34 cellular contexts compared by ENCODE assay signal in the genomic region with DNA sequence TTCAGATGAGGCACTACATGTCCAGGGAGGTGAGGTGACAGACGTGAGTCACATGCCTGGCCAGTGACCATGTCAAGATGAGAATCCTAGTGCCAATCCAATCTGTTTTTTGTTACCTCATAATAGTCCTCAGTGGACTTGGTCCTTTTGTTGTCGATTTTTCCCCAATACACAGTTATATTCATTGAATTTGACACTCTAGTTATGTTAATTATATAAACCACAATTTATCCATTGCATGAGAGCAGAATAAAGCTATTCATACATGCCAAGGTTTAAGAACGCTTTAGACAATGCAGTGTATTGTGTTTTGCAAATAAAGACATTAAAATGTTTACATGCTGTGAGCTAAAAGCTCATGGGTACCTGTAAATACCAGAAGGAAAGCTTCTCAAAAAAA. TPM values are rescaled to one million over a fixed set of nuclear protein-coding genes. Genes with fewer than 3 reads are reported as not detected.
"Had no signal": no experiment of that assay in that cellular context is flagged by ENCODE, and none has a peak within 500 bp of the region (broad histone marks: within the 10 kb centered on the region; RNA-seq: fewer than 3 reads in every experiment).

No MANE protein-coding gene starts in this region.

- H3K27me3 ChIP-seq: body of pancreas, breast epithelium, Peyer's patch had no signal

- H3K4me3 Mint-ChIP-seq: activated CD4-positive, alpha-beta memory T cell treated with anti-CD3 and anti-CD28 coated beads, Interleukin-2, amount 10 ng/mL, durations not matched to agents 7 days and 5 days; activated CD8-positive, alpha-beta memory T cell treated with anti-CD3 and anti-CD28 coated beads, Interleukin-2, amount 10 ng/mL, durations not matched to agents 7 days and 5 days; activated naive CD8-positive, alpha-beta T cell treated with anti-CD3 and anti-CD28 coated beads for 36 hours; T-helper 1 cell treated with Interleukin-12 subunit alpha and Interleukin-12 subunit beta and Interleukin-4 antibody, amounts not matched to agents 30 μg/mL and 1 μg/mL, for 36 hours; T-helper 2 cell treated with Interferon-gamma antibody and Interleukin-4, amounts not matched to agents 5 μg/mL and 100 μg/mL, for 36 hours; WTC11 had no signal

- H3K9me3 ChIP-seq: body of pancreas, breast epithelium, Peyer's patch, SJSA1, SK-N-SH had no signal

- H3K4me1 ChIP-seq: body of pancreas, breast epithelium, Peyer's patch, SJSA1 had no signal

- H3K4me1 Mint-ChIP-seq: activated CD4-positive, alpha-beta memory T cell treated with anti-CD3 and anti-CD28 coated beads, Interleukin-2, amount 10 ng/mL, durations not matched to agents 7 days and 5 days; activated CD8-positive, alpha-beta memory T cell treated with anti-CD3 and anti-CD28 coated beads, Interleukin-2, amount 10 ng/mL, durations not matched to agents 7 days and 5 days; activated naive CD8-positive, alpha-beta T cell treated with anti-CD3 and anti-CD28 coated beads for 36 hours had no signal

- H3K4me3 ChIP-seq: body of pancreas, breast epithelium, K562, Peyer's patch, SJSA1 had no signal

- H3K36me3 ChIP-seq: breast epithelium, Peyer's patch, SJSA1 had no signal

- ATAC-seq: activated CD4-positive, CD25-positive, alpha-beta regulatory T cell treated with anti-CD3 and anti-CD28 coated beads, Interleukin-2, amount 50 U/mL, for 24 hours; activated CD8-positive, alpha-beta memory T cell treated with anti-CD3 and anti-CD28 coated beads, Interleukin-2, amount 10 ng/mL, durations not matched to agents 7 days and 5 days; body of pancreas; K562; PC-3; WTC11 had no signal

- H3K36me3 Mint-ChIP-seq: activated CD8-positive, alpha-beta memory T cell treated with anti-CD3 and anti-CD28 coated beads, Interleukin-2, amount 10 ng/mL, durations not matched to agents 7 days and 5 days; activated naive CD8-positive, alpha-beta T cell treated with anti-CD3 and anti-CD28 coated beads for 36 hours; WTC11 had no signal

- H3K27ac ChIP-seq: body of pancreas, breast epithelium, Peyer's patch, SJSA1 had no signal

- DNase-seq: activated CD4-positive, alpha-beta memory T cell treated with anti-CD3 and anti-CD28 coated beads, Interleukin-2, amount 10 ng/mL, durations not matched to agents 7 days and 5 days; activated CD4-positive, alpha-beta T cell treated with anti-CD3 and anti-CD28 coated beads for 48 hours; activated CD8-positive, alpha-beta memory T cell treated with anti-CD3 and anti-CD28 coated beads for 24 hours; activated CD8-positive, alpha-beta memory T cell treated with anti-CD3 and anti-CD28 coated beads, Interleukin-2, amount 10 ng/mL, durations not matched to agents 7 days and 5 days; activated CD8-positive, alpha-beta memory T cell treated with anti-CD3 and anti-CD28 coated beads, Interleukin-2, amount 50 U/mL, for 48 hours; activated effector memory CD4-positive, alpha-beta T cell treated with anti-CD3 and anti-CD28 coated beads, Interleukin-2, amount 50 U/mL, for 16 hours; activated naive CD4-positive, alpha-beta T cell; activated naive CD4-positive, alpha-beta T cell treated with anti-CD3 and anti-CD28 coated beads, Interleukin-2, amount 50 U/mL, for 16 hours; activated naive CD8-positive, alpha-beta T cell treated with anti-CD3 and anti-CD28 coated beads for 36 hours; activated T-cell treated with anti-CD3 and anti-CD28 coated beads, Interleukin-2, amount 50 U/mL, for 48 hours; amniotic stem cell; body of pancreas; IMR-90; NCI-H1105; NCI-H1417 treated with DMSO at 0.1 percent for 48 hours; NCI-H1694; NCI-H1930; NCI-H2081 treated with DMSO at 0.1 percent for 48 hours; NCI-H345; NCI-H524 treated with DMSO at 0.1 percent for 48 hours; NK-92 treated with Interleukin-12 subunit alpha and Interleukin-12 subunit beta, amount 100 ng/mL, for 24 hours; PC-3; Peyer's patch; RPMI8226; SHP77 treated with DMSO at 0.1 percent for 48 hours; SK-N-SH had no signal

- H3K27ac Mint-ChIP-seq: activated CD4-positive, alpha-beta memory T cell treated with anti-CD3 and anti-CD28 coated beads, Interleukin-2, amount 10 ng/mL, durations not matched to agents 7 days and 5 days; activated CD8-positive, alpha-beta memory T cell treated with anti-CD3 and anti-CD28 coated beads, Interleukin-2, amount 10 ng/mL, durations not matched to agents 7 days and 5 days; activated naive CD8-positive, alpha-beta T cell treated with anti-CD3 and anti-CD28 coated beads for 36 hours; T-helper 1 cell treated with Interleukin-12 subunit alpha and Interleukin-12 subunit beta and Interleukin-4 antibody, amounts not matched to agents 30 μg/mL and 1 μg/mL, for 36 hours; T-helper 2 cell treated with Interferon-gamma antibody and Interleukin-4, amounts not matched to agents 5 μg/mL and 100 μg/mL, for 36 hours; WTC11 had no signal

- H3K9me3 Mint-ChIP-seq: activated CD4-positive, alpha-beta memory T cell treated with anti-CD3 and anti-CD28 coated beads, Interleukin-2, amount 10 ng/mL, durations not matched to agents 7 days and 5 days; activated naive CD8-positive, alpha-beta T cell treated with anti-CD3 and anti-CD28 coated beads for 36 hours; T-helper 1 cell treated with Interleukin-12 subunit alpha and Interleukin-12 subunit beta and Interleukin-4 antibody, amounts not matched to agents 30 μg/mL and 1 μg/mL, for 36 hours; T-helper 2 cell treated with Interferon-gamma antibody and Interleukin-4, amounts not matched to agents 5 μg/mL and 100 μg/mL, for 36 hours had no signal

- H3K27me3 Mint-ChIP-seq: activated CD8-positive, alpha-beta memory T cell treated with anti-CD3 and anti-CD28 coated beads, Interleukin-2, amount 10 ng/mL, durations not matched to agents 7 days and 5 days had no signal

RNA-seq across cellular contexts. Expression of a gene that starts 21.6 kb away (rescaled TPM):
- total RNA-seq: activated CD4-positive, alpha-beta memory T cell treated with anti-CD3 and anti-CD28 coated beads, Interleukin-2, amount 10 ng/mL, durations not matched to agents 7 days and 5 days; activated CD8-positive, alpha-beta memory T cell treated with anti-CD3 and anti-CD28 coated beads, Interleukin-2, amount 10 ng/mL, durations not matched to agents 7 days and 5 days; activated naive CD8-positive, alpha-beta T cell treated with anti-CD3 and anti-CD28 coated beads for 36 hours; body of pancreas; K562; NCI-H460; PC-3 had no signal
